Comparison of ENCODE assay signal across 1 cellular context in genomic region chr22:42581762-42582716, GRCh38.
TF ChIP-seq lines count a peak whose summit lies in the region.

No MANE protein-coding gene starts in this region.

TF ChIP-seq in A549, 52 proteins besides CTCF, POLR2A, EP300 and RAD21:
- TF ChIP-seq HMGXB4 (CRISPR knock-in tag; IDR thresholded peaks at IDR 0.05; ENCODE audit: borderline replicate concordance): no peak
- no peak for TF ChIP-seq PBX3 (IDR thresholded peaks at IDR 0.05)
- TF ChIP-seq ESRRA (IDR thresholded peaks at IDR 0.05; ENCODE audit: borderline replicate concordance, low read length): no peak
- TF ChIP-seq MYC (IDR thresholded peaks at IDR 0.05; ENCODE audit: borderline replicate concordance, low read length): no peak
- peak; percentile 57; the same call in 1 of the 2 replicates for TF ChIP-seq MAX (IDR thresholded peaks at IDR 0.05)
- TF ChIP-seq ZFP36 (IDR thresholded peaks at IDR 0.05; ENCODE audit: borderline replicate concordance, partially characterized antibody): no peak
- TF ChIP-seq JUN (IDR thresholded peaks at IDR 0.05): peak in 1 of 2 experiments; percentile 54; a peak in 1 of 5 replicates
- no peak for TF ChIP-seq MAZ (IDR thresholded peaks at IDR 0.05; ENCODE audit: borderline replicate concordance, low read depth, low read length)
- TF ChIP-seq ATOH8 (CRISPR knock-in tag; IDR thresholded peaks at IDR 0.05; ENCODE audit: low read depth): no peak
- TF ChIP-seq BHLHE40 (IDR thresholded peaks at IDR 0.05; ENCODE audit: low read depth, low read length): no peak
- no peak for TF ChIP-seq HOXB5 (CRISPR knock-in tag; IDR thresholded peaks at IDR 0.05)
- TF ChIP-seq CEBPB (IDR thresholded peaks at IDR 0.05): no peak
- TF ChIP-seq FOSB (CRISPR knock-in tag; IDR thresholded peaks at IDR 0.05): no peak
- TF ChIP-seq KDM5A (IDR thresholded peaks at IDR 0.05): peak; percentile 76
- TF ChIP-seq GATA3 (IDR thresholded peaks at IDR 0.05; ENCODE audit: borderline replicate concordance): no peak
- TF ChIP-seq REST (IDR thresholded peaks at IDR 0.05): no peak
- TF ChIP-seq ELK1 (IDR thresholded peaks at IDR 0.05; ENCODE audit: low read depth, low read length): no peak
- TF ChIP-seq PHF8 (IDR thresholded peaks at IDR 0.05; ENCODE audit: borderline replicate concordance, low read depth): peak; percentile 37; the same call in 1 of the 2 replicates
- no peak for TF ChIP-seq HEYL (CRISPR knock-in tag; IDR thresholded peaks at IDR 0.05)
- no peak for TF ChIP-seq HOXA7 (CRISPR knock-in tag; IDR thresholded peaks at IDR 0.05)
- TF ChIP-seq MAFK (IDR thresholded peaks at IDR 0.05; ENCODE audit: partially characterized antibody): no peak
